ENCODE assay signal across 24 cellular contexts in the genomic region with DNA sequence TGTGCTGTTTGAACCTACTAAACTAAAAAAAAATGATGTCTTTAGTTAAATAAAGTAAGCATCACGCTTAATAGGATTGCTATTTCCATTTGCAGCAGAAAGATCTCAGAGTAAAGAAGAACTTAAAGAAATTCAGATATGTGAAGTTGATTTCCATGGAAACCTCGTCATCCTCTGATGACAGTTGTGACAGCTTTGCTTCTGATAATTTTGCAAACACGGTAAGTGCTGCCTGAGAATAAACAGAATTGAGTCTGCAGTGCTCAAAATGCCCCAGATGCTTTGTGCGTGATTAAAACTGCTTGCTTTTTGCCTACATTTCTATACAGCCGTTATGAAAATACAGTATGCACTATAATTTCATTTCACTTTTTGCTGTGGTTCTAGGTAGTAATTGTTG. TPM values are rescaled to one million over a fixed set of nuclear protein-coding genes. Genes with fewer than 3 reads are reported as not detected.
A peak's percentile ranks its signal among the peaks of the same experiment; 100 is the strongest.
DNase-seq lines count a peak whose midpoint lies in the region; ATAC-seq and TF ChIP-seq lines count a peak whose summit lies in the region.
"Had no signal": no experiment of that assay in that cellular context is flagged by ENCODE, and none has a peak within 500 bp of the region (broad histone marks: within the 10 kb centered on the region; RNA-seq: fewer than 3 reads in every experiment).

No MANE protein-coding gene starts in this region.

- H3K9me3 ChIP-seq in T-helper 17 cell (ENCODE audit: control insufficient read depth, low read length, poor library complexity, severe bottlenecking): no peaks in the 10 kb centered on the region
- no peaks in the 10 kb centered on the region for H3K9me3 ChIP-seq in psoas muscle
- H3K9me3 ChIP-seq: HAP-1, lower lobe of right lung, thoracic aorta had no signal

- peaks cover 2% of the 10 kb centered on the region for H3K27me3 Mint-ChIP-seq in activated T-cell treated with anti-CD3 and anti-CD28 coated beads, Interleukin-2, amount 50 U/mL, for 72 hours (ENCODE audit: low read depth)
- peaks cover 27% of the 10 kb centered on the region for H3K27me3 Mint-ChIP-seq in activated T-cell treated with anti-CD3 and anti-CD28 coated beads, Interleukin-2, amount 50 U/mL, for 24 hours
- peaks cover 21% of the 10 kb centered on the region for H3K27me3 Mint-ChIP-seq in IgD-negative memory B cell
- H3K27me3 Mint-ChIP-seq in T-helper 17 cell: peaks cover 35% of the 10 kb centered on the region
- H3K27me3 Mint-ChIP-seq in neural crest cell (ENCODE audit: low read depth): no peaks in the 10 kb centered on the region

- peaks cover 0 to 27% of the 10 kb centered on the region in 2 donors for H3K36me3 ChIP-seq in psoas muscle (ENCODE audit: insufficient read depth in 1 of 2, low read depth in 1 of 2)
- H3K36me3 ChIP-seq: lower lobe of right lung, thoracic aorta had no signal

- H3K4me3 Mint-ChIP-seq in activated T-cell treated with anti-CD3 and anti-CD28 coated beads, Interleukin-2, amount 50 U/mL, for 72 hours: peak overlapping the region; percentile 4 to 49
- H3K4me3 Mint-ChIP-seq in activated T-cell treated with anti-CD3 and anti-CD28 coated beads, Interleukin-2, amount 50 U/mL, for 24 hours: no peak overlapping the region
- H3K4me3 Mint-ChIP-seq in IgD-negative memory B cell: peak overlapping the region; percentile 4 to 64 (median 50)
- H3K4me3 Mint-ChIP-seq in T-helper 17 cell: peak overlapping the region; percentile 9
- H3K4me3 Mint-ChIP-seq in neural crest cell: peak overlapping the region; percentile 41
- H3K4me3 Mint-ChIP-seq: T-cell had no signal

- intact Hi-C loops in psoas muscle (cut with DNase I): loop anchor here (5.0 to 10.0 kb wide), 4 partner anchors 331 to 386 kb away; no protein-coding TSS in a partner anchor

- WGBS in psoas muscle, 3 donors: 72 to 89% (median 80%) methylated on average over 5 of the region's 5 CpGs

- H3K4me3 ChIP-seq in psoas muscle: no peak overlapping the region
- H3K4me3 ChIP-seq: dorsolateral prefrontal cortex, HAP-1, lower lobe of right lung, thoracic aorta had no signal

- DNase-seq in activated T-cell treated with anti-CD3 and anti-CD28 coated beads, Interleukin-2, amount 50 U/mL, for 72 hours: no peak
- no peak for DNase-seq in activated T-cell treated with anti-CD3 and anti-CD28 coated beads, Interleukin-2, amount 50 U/mL, for 24 hours
- DNase-seq in T-helper 17 cell (no peak), neural crest cell (ENCODE audit: low read depth, low spot score) (no peak), psoas muscle (no peak)
- DNase-seq in activated CD4-positive, CD25-positive, alpha-beta regulatory T cell (lab: John Stamatoyannopoulos, UW): no peak
- DNase-seq: activated gamma-delta T cell; CD4-positive, alpha-beta memory T cell; central memory CD4-positive, alpha-beta T cell; dorsolateral prefrontal cortex; erythroblast; foreskin melanocyte; hypothalamus; lower lobe of right lung; NCI-H1092; NCI-H2081; NCI-H510A; right cardiac atrium; T-cell had no signal

- H3K27ac Mint-ChIP-seq in activated T-cell treated with anti-CD3 and anti-CD28 coated beads, Interleukin-2, amount 50 U/mL, for 72 hours: no peak overlapping the region
- H3K27ac Mint-ChIP-seq in activated T-cell treated with anti-CD3 and anti-CD28 coated beads, Interleukin-2, amount 50 U/mL, for 24 hours: no peak overlapping the region
- peak overlapping the region in 1 of 3 donors; percentile 23 for H3K27ac Mint-ChIP-seq in IgD-negative memory B cell
- H3K27ac Mint-ChIP-seq in T-helper 17 cell: no peak overlapping the region
- no peak overlapping the region for H3K27ac Mint-ChIP-seq in neural crest cell (ENCODE audit: unreplicated experiment)
- H3K27ac Mint-ChIP-seq: T-cell had no signal

- TF ChIP-seq CTCF in neural crest cell (conservative IDR thresholded peaks at IDR 0.05): no peak
- no peak for TF ChIP-seq CTCF in psoas muscle (IDR thresholded peaks at IDR 0.05)

- ATAC-seq in activated T-cell treated with anti-CD3 and anti-CD28 coated beads, Interleukin-2, amount 50 U/mL, for 72 hours (replicated peaks in 1 of 2): no peak
- ATAC-seq in T-helper 17 cell (no peak), psoas muscle (no peak), HG03135 (IDR thresholded peaks at IDR 0.05; ENCODE audit: unreplicated experiment) (no peak)
- ATAC-seq: HepG2, lower lobe of right lung, right cardiac atrium, T-cell had no signal

- H3K9me3 Mint-ChIP-seq in activated T-cell treated with anti-CD3 and anti-CD28 coated beads, Interleukin-2, amount 50 U/mL, for 72 hours: no peaks in the 10 kb centered on the region
- H3K9me3 Mint-ChIP-seq in activated T-cell treated with anti-CD3 and anti-CD28 coated beads, Interleukin-2, amount 50 U/mL, for 24 hours: no peaks in the 10 kb centered on the region
- H3K9me3 Mint-ChIP-seq in IgD-negative memory B cell: peaks cover 0 to under 1% (median 0%) of the 10 kb centered on the region in 3 donors
- H3K9me3 Mint-ChIP-seq in neural crest cell: no peaks in the 10 kb centered on the region
- H3K9me3 Mint-ChIP-seq: CD4-positive, alpha-beta memory T cell; T-cell had no signal

- peaks cover 18 to 43% of the 10 kb centered on the region in 2 donors for H3K36me3 Mint-ChIP-seq in activated T-cell treated with anti-CD3 and anti-CD28 coated beads, Interleukin-2, amount 50 U/mL, for 72 hours (ENCODE audit: insufficient read depth in 2 of 2)
- peaks cover 78% of the 10 kb centered on the region for H3K36me3 Mint-ChIP-seq in activated T-cell treated with anti-CD3 and anti-CD28 coated beads, Interleukin-2, amount 50 U/mL, for 24 hours (ENCODE audit: low read depth)
- peaks cover under 1% of the 10 kb centered on the region for H3K36me3 Mint-ChIP-seq in IgD-negative memory B cell
- H3K36me3 Mint-ChIP-seq in T-helper 17 cell (ENCODE audit: low read depth): peaks cover 5% of the 10 kb centered on the region
- H3K36me3 Mint-ChIP-seq in neural crest cell (ENCODE audit: low read depth): peaks cover 12% of the 10 kb centered on the region
- H3K36me3 Mint-ChIP-seq: T-cell had no signal

- H3K4me1 ChIP-seq in psoas muscle: peaks cover 12% of the 10 kb centered on the region

- no peaks in the 10 kb centered on the region for H3K27me3 ChIP-seq in psoas muscle (ENCODE audit: insufficient read depth in 3 of 3, low read length in 2 of 3)

- no peak overlapping the region for H3K27ac ChIP-seq in psoas muscle
- H3K27ac ChIP-seq: dorsolateral prefrontal cortex, lower lobe of right lung, thoracic aorta had no signal

- peaks cover 35% of the 10 kb centered on the region for H3K4me1 Mint-ChIP-seq in activated T-cell treated with anti-CD3 and anti-CD28 coated beads, Interleukin-2, amount 50 U/mL, for 72 hours (ENCODE audit: low read depth)
- peaks cover 42% of the 10 kb centered on the region for H3K4me1 Mint-ChIP-seq in activated T-cell treated with anti-CD3 and anti-CD28 coated beads, Interleukin-2, amount 50 U/mL, for 24 hours (ENCODE audit: low read depth)
- H3K4me1 Mint-ChIP-seq in IgD-negative memory B cell (peaks cover 11 to 30% (median 18%) of the 10 kb centered on the region in 3 donors), T-helper 17 cell (peaks cover 16% of the 10 kb centered on the region), neural crest cell (peaks cover 49% of the 10 kb centered on the region)

RNA-seq across cellular contexts. Expression of a gene that starts 3.9 kb away (rescaled TPM):
- 10 to 100 TPM; 72.8 to 87.2 TPM for total RNA-seq in activated T-cell treated with anti-CD3 and anti-CD28 coated beads, Interleukin-2, amount 50 U/mL, for 72 hours
- polyA plus RNA-seq in IgD-negative memory B cell (4.3 TPM), psoas muscle (1 to 10 TPM in 2 of 3 donors, under 1 TPM in 1; 0.35 to 3.6 (median 1.7) TPM)
- total RNA-seq in T-helper 17 cell (10 to 100 TPM in 1 of 2 donors, 1 to 10 TPM in 1; 3.1 to 10.0 TPM), neural crest cell (82.5 and 88.8 TPM in 2 replicates), psoas muscle (1 to 10 TPM; 1.9 to 9.2 (median 2.3) TPM)
